ENCODE assay signal across 1 cellular context in genomic region chr17:66200685-66201092, GRCh38.
A peak's percentile ranks its signal among the peaks of the same experiment; 100 is the strongest.
TF ChIP-seq lines count a peak whose summit lies in the region.

No MANE protein-coding gene starts in this region.

TF ChIP-seq in HCT116, 20 proteins besides CTCF, POLR2A, EP300 and RAD21 (continued from another document):
- no peak for TF ChIP-seq ZBTB33 (IDR thresholded peaks at IDR 0.05; ENCODE audit: extremely low read depth, insufficient replicate concordance, low read length)
- peak; percentile 92 for TF ChIP-seq CBX3 (IDR thresholded peaks at IDR 0.05; ENCODE audit: low read depth)
- no peak for TF ChIP-seq ELF1 (IDR thresholded peaks at IDR 0.05; ENCODE audit: borderline replicate concordance, low read depth)
- 0 out of 2 replicates have a peak, but pooled peaks have one; percentile 36 for TF ChIP-seq SP1 (IDR thresholded peaks at IDR 0.05; ENCODE audit: low read depth)
- TF ChIP-seq SRF (IDR thresholded peaks at IDR 0.05; ENCODE audit: low read depth) = no peak
TF ChIP-seq in HCT116: peak in this region for 5.
